ENCODE assay signal across 19 cellular contexts in the genomic region with DNA sequence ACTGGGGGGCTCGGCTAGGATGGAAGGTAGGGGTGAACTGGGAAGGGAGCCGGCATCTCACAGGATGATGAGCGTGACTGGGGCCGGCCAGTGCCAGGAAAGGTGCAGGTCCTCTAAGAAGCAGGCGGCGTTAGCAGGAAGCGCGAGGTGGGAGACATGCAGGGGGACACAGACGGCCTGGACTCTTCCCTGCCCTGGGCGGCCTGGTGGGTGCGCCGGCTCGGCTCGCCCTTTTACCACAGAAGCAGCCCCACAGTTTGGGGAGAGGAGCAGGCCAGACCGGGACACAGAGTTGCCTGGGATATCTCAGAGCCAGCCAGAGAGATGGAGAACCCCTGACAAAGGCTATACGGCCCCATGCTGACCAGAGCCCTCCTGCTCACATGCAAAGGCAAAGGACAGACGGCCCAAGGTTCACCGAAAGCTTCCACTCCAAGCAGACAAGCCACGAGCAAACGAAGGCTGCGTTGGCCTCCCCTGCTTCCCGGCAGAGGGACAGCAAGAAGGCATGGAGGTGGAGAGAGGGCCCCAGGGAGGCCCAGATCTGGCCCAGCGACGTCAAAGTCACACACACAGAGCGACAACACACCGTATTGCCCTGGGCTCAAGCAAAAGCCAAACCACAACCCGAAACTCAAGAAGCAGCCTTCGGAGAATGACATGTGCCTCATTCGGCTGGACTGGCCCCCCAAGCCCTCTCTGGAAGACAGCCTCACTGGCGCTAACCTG. TPM values are rescaled to one million over a fixed set of nuclear protein-coding genes. Genes with fewer than 3 reads are reported as not detected.
DNase-seq lines count a peak whose midpoint lies in the region; ATAC-seq and TF ChIP-seq lines count a peak whose summit lies in the region.
"Had no signal": no experiment of that assay in that cellular context is flagged by ENCODE, and none has a peak within 500 bp of the region (broad histone marks: within the 10 kb centered on the region; RNA-seq: fewer than 3 reads in every experiment).

No MANE protein-coding gene starts in this region.

- no peak overlapping the region for H3K4me3 ChIP-seq in lower leg skin (ENCODE audit: low read depth, poor library complexity, severe bottlenecking)
- H3K4me3 ChIP-seq: GM23248 had no signal

- intact Hi-C loops in lower leg skin (cut with DNase I; ENCODE audit: low total_unique reads), result no loop called here

- no peak for ATAC-seq in T-helper 17 cell
- no peak for ATAC-seq in stimulated activated effector memory CD8-positive, alpha-beta T cell treated with anti-CD3 and anti-CD28 coated beads, Interleukin-12 subunit alpha, Interleukin-12 subunit beta, amount 100 ng/mL, for 72 hours

- H3K27me3 Mint-ChIP-seq in activated T-cell treated with anti-CD3 and anti-CD28 coated beads, Interleukin-2, amount 50 U/mL, for 24 hours, result no peaks in the 10 kb centered on the region
- H3K27me3 Mint-ChIP-seq in T-helper 17 cell (no peaks in the 10 kb centered on the region), endothelial cell (ENCODE audit: unreplicated experiment) (peaks cover 7% of the 10 kb centered on the region)
- H3K27me3 Mint-ChIP-seq: CD4-positive, alpha-beta T cell had no signal

- DNase-seq in activated T-cell treated with anti-CD3 and anti-CD28 coated beads, Interleukin-2, amount 50 U/mL, for 24 hours, result no peak
- DNase-seq in activated T-cell treated with anti-CD3 and anti-CD28 coated beads for 4 hours, result no peak
- no peak for DNase-seq in T-helper 17 cell
- DNase-seq in endothelial cell (ENCODE audit: low spot score), result no peak
- DNase-seq in stimulated activated effector memory CD8-positive, alpha-beta T cell treated with anti-CD3 and anti-CD28 coated beads, Interleukin-12 subunit alpha, Interleukin-12 subunit beta, amount 100 ng/mL, for 72 hours (ENCODE audit: low spot score in 2 of 2), result no peak
- DNase-seq in NOMO-1 (lab: John Stamatoyannopoulos, UW; ENCODE audit: unreplicated experiment in 2 of 2), result no peak
- no peak for DNase-seq in DMS53 (lab: John Stamatoyannopoulos, UW)
- no peak for DNase-seq in lower leg skin (ENCODE audit: low spot score in 2 of 2)
- DNase-seq: 8988T; BE2C; Caco-2; CD4-positive, alpha-beta T cell; GDM1; GM23248; NCI-H1694 treated with DMSO at 0.1 percent for 48 hours; NCI-H524; NCI-H82; RPMI8226 had no signal

- H3K27ac Mint-ChIP-seq in activated T-cell treated with anti-CD3 and anti-CD28 coated beads, Interleukin-2, amount 50 U/mL, for 24 hours, result peak overlapping the region; percentile 13
- peak overlapping the region; percentile 29 for H3K27ac Mint-ChIP-seq in T-helper 17 cell
- H3K27ac Mint-ChIP-seq in endothelial cell (ENCODE audit: unreplicated experiment), result no peak overlapping the region
- peak overlapping the region; percentile 93 for H3K27ac Mint-ChIP-seq in stimulated activated effector memory CD8-positive, alpha-beta T cell treated with anti-CD3 and anti-CD28 coated beads, Interleukin-12 subunit alpha, Interleukin-12 subunit beta, amount 100 ng/mL, for 72 hours
- H3K27ac Mint-ChIP-seq: CD4-positive, alpha-beta T cell had no signal

- TF ChIP-seq CTCF in endothelial cell (IDR thresholded peaks at IDR 0.05; ENCODE audit: unreplicated experiment) (no peak), lower leg skin (IDR thresholded peaks at IDR 0.05) (no peak)

- peaks cover 15% of the 10 kb centered on the region for H3K4me1 Mint-ChIP-seq in activated T-cell treated with anti-CD3 and anti-CD28 coated beads, Interleukin-2, amount 50 U/mL, for 24 hours (ENCODE audit: low read depth)
- peaks cover 25% of the 10 kb centered on the region for H3K4me1 Mint-ChIP-seq in T-helper 17 cell
- peaks cover 21% of the 10 kb centered on the region for H3K4me1 Mint-ChIP-seq in endothelial cell (ENCODE audit: unreplicated experiment)
- peaks cover 28% of the 10 kb centered on the region for H3K4me1 Mint-ChIP-seq in stimulated activated effector memory CD8-positive, alpha-beta T cell treated with anti-CD3 and anti-CD28 coated beads, Interleukin-12 subunit alpha, Interleukin-12 subunit beta, amount 100 ng/mL, for 72 hours

- H3K9me3 Mint-ChIP-seq in activated T-cell treated with anti-CD3 and anti-CD28 coated beads, Interleukin-2, amount 50 U/mL, for 24 hours, result no peaks in the 10 kb centered on the region
- no peaks in the 10 kb centered on the region for H3K9me3 Mint-ChIP-seq in endothelial cell (ENCODE audit: unreplicated experiment)
- no peaks in the 10 kb centered on the region for H3K9me3 Mint-ChIP-seq in stimulated activated effector memory CD8-positive, alpha-beta T cell treated with anti-CD3 and anti-CD28 coated beads, Interleukin-12 subunit alpha, Interleukin-12 subunit beta, amount 100 ng/mL, for 72 hours
- H3K9me3 Mint-ChIP-seq: CD4-positive, alpha-beta T cell had no signal

- no peaks in the 10 kb centered on the region for H3K9me3 ChIP-seq in T-helper 17 cell (ENCODE audit: control insufficient read depth, low read length, poor library complexity, severe bottlenecking)
- H3K9me3 ChIP-seq: BE2C, Caco-2 had no signal

- no peak overlapping the region for H3K4me3 Mint-ChIP-seq in activated T-cell treated with anti-CD3 and anti-CD28 coated beads, Interleukin-2, amount 50 U/mL, for 24 hours
- H3K4me3 Mint-ChIP-seq in T-helper 17 cell (no peak overlapping the region), endothelial cell (ENCODE audit: unreplicated experiment) (peak overlapping the region; percentile 26)
- H3K4me3 Mint-ChIP-seq in stimulated activated effector memory CD8-positive, alpha-beta T cell treated with anti-CD3 and anti-CD28 coated beads, Interleukin-12 subunit alpha, Interleukin-12 subunit beta, amount 100 ng/mL, for 72 hours, result no peak overlapping the region
- H3K4me3 Mint-ChIP-seq: CD4-positive, alpha-beta T cell had no signal

- 80 to 81% methylated on average over 30 of the region's 30 CpGs for WGBS in lower leg skin, 2 donors

- no peak for TF ChIP-seq POLR2A in lower leg skin (IDR thresholded peaks at IDR 0.05)

- peaks cover 81% of the 10 kb centered on the region for H3K36me3 Mint-ChIP-seq in activated T-cell treated with anti-CD3 and anti-CD28 coated beads, Interleukin-2, amount 50 U/mL, for 24 hours (ENCODE audit: low read depth)
- H3K36me3 Mint-ChIP-seq in T-helper 17 cell (ENCODE audit: low read depth) (no peaks in the 10 kb centered on the region), endothelial cell (ENCODE audit: low read depth, unreplicated experiment) (peaks cover 12% of the 10 kb centered on the region)
- H3K36me3 Mint-ChIP-seq in stimulated activated effector memory CD8-positive, alpha-beta T cell treated with anti-CD3 and anti-CD28 coated beads, Interleukin-12 subunit alpha, Interleukin-12 subunit beta, amount 100 ng/mL, for 72 hours, result peaks cover 81% of the 10 kb centered on the region

RNA-seq across cellular contexts. Expression of a gene that starts 14.9 kb away (rescaled TPM):
- 1 to 10 TPM; 1.1 to 1.2 TPM for total RNA-seq in T-helper 17 cell
- total RNA-seq in endothelial cell (ENCODE audit: unreplicated experiment), result 27.8 TPM
- total RNA-seq in lower leg skin, result 10 to 100 TPM; 16.5 to 25.8 (median 22.1) TPM

RNA-seq across cellular contexts. Expression of a gene that starts 39.2 kb away (rescaled TPM):
- total RNA-seq in T-helper 17 cell (100 to 1,000 TPM in 1 of 2 donors, 10 to 100 TPM in 1; 99.8 to 119 TPM), endothelial cell (ENCODE audit: unreplicated experiment) (16.7 TPM), lower leg skin (100 to 1,000 TPM; 317 to 562 (median 451) TPM)

RNA-seq across cellular contexts. Expression of a gene that starts 57.8 kb away (rescaled TPM):
- total RNA-seq in T-helper 17 cell, result not detected
- total RNA-seq in endothelial cell (ENCODE audit: unreplicated experiment), result not detected
- total RNA-seq in lower leg skin, result under 1 TPM in 1 of 4 donors, not detected in 3; 0.38 TPM
- total RNA-seq: Caco-2; CD4-positive, alpha-beta T cell; Daoy; GM23248 had no signal

Comparison
In these comparisons a context has a peak if more than half of its experiments do, and no peak if none do; other contexts are left out.
1. RNA of a gene that starts 14.9 kb away (total RNA-seq): 27.8 TPM in endothelial cell (single experiment) and 16.5 to 25.8 TPM in lower leg skin; 1.1 to 1.2 TPM in T-helper 17 cell; every median in the first group is over 4 times any median in the second.